ENCODE assay signal across 1 cellular context in the genomic region with DNA sequence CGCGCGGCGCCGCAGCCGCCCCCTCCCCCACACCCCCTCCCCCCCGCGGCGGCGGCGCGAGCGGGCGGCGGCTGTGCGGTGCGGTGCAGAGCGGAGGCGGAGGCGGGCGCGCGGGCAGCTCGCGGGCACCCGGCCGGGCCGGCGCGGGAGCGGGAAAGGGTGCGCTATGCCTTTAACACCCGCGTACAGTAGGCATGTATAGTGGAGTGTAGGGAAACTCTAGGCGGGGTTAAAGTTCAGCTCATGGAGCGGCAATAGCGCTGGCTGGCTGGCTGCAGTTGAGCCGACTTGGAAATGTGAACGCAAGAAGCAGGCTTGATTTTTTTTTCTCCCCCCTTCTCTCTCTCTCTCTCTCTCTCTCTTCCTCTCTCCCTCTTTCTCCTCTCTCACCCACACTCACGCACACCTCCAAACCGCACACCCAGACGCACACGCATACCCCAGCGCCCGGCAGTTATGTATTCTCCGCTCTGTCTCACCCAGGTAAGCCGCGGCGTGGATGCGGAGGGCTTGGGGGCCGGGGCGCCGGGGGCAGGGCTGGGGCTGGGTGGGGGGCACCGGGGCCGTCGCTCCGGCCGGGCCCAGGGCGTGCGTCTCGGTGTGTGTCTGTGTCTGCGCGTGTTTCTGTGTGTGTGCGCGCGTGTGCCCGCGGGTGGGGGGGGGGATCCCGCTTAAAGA.
TF ChIP-seq lines count a peak whose summit lies in the region.

TSS of gene NFIA (plus strand) at position 226 of the 678 bp plus-strand sequence.

TF ChIP-seq in HEK293, 187 proteins besides CTCF, POLR2A, EP300 and RAD21 (continued from another document and continues in another):
- TF ChIP-seq TSHZ1 (tag by site-specific recombination; IDR thresholded peaks at IDR 0.05; ENCODE audit: borderline replicate concordance): no peak
- TF ChIP-seq, protein P1, sequence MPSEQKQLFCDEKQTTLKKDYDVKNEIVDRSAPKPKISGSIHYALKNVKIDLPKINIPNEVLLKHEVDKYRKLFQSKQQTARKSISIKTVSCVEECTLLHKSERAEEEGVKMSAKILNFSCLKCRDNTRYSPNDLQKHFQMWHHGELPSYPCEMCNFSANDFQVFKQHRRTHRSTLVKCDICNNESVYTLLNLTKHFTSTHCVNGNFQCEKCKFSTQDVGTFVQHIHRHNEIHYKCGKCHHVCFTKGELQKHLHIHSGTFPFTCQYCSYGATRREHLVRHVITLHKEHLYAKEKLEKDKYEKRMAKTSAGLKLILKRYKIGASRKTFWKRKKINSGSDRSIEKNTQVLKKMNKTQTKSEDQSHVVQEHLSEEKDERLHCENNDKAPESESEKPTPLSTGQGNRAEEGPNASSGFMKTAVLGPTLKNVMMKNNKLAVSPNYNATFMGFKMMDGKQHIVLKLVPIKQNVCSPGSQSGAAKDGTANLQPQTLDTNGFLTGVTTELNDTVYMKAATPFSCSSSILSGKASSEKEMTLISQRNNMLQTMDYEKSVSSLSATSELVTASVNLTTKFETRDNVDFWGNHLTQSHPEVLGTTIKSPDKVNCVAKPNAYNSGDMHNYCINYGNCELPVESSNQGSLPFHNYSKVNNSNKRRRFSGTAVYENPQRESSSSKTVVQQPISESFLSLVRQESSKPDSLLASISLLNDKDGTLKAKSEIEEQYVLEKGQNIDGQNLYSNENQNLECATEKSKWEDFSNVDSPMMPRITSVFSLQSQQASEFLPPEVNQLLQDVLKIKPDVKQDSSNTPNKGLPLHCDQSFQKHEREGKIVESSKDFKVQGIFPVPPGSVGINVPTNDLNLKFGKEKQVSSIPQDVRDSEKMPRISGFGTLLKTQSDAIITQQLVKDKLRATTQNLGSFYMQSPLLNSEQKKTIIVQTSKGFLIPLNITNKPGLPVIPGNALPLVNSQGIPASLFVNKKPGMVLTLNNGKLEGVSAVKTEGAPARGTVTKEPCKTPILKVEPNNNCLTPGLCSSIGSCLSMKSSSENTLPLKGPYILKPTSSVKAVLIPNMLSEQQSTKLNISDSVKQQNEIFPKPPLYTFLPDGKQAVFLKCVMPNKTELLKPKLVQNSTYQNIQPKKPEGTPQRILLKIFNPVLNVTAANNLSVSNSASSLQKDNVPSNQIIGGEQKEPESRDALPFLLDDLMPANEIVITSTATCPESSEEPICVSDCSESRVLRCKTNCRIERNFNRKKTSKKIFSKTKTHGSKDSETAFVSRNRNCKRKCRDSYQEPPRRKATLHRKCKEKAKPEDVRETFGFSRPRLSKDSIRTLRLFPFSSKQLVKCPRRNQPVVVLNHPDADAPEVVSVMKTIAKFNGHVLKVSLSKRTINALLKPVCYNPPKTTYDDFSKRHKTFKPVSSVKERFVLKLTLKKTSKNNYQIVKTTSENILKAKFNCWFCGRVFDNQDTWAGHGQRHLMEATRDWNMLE (tag by site-specific recombination; conservative IDR thresholded peaks at IDR 0.05; ENCODE audit: low read depth): no peak
- no peak for TF ChIP-seq ZNF169 (tag by site-specific recombination; IDR thresholded peaks at IDR 0.05)
- no peak for TF ChIP-seq ZNF302 (tag by site-specific recombination; IDR thresholded peaks at IDR 0.05; ENCODE audit: low read depth)
- no peak; the same call in 1 of the 2 replicates for TF ChIP-seq ZNF449 (tag by site-specific recombination; IDR thresholded peaks at IDR 0.05)
- TF ChIP-seq GLI2 (tag by site-specific recombination; IDR thresholded peaks at IDR 0.05; ENCODE audit: borderline replicate concordance, low read depth): no peak
- TF ChIP-seq, protein P2, sequence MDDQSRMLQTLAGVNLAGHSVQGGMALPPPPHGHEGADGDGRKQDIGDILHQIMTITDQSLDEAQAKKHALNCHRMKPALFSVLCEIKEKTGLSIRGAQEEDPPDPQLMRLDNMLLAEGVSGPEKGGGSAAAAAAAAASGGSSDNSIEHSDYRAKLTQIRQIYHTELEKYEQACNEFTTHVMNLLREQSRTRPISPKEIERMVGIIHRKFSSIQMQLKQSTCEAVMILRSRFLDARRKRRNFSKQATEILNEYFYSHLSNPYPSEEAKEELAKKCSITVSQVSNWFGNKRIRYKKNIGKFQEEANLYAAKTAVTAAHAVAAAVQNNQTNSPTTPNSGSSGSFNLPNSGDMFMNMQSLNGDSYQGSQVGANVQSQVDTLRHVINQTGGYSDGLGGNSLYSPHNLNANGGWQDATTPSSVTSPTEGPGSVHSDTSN (CRISPR knock-in tag; IDR thresholded peaks at IDR 0.05): no peak
- TF ChIP-seq, protein P3, sequence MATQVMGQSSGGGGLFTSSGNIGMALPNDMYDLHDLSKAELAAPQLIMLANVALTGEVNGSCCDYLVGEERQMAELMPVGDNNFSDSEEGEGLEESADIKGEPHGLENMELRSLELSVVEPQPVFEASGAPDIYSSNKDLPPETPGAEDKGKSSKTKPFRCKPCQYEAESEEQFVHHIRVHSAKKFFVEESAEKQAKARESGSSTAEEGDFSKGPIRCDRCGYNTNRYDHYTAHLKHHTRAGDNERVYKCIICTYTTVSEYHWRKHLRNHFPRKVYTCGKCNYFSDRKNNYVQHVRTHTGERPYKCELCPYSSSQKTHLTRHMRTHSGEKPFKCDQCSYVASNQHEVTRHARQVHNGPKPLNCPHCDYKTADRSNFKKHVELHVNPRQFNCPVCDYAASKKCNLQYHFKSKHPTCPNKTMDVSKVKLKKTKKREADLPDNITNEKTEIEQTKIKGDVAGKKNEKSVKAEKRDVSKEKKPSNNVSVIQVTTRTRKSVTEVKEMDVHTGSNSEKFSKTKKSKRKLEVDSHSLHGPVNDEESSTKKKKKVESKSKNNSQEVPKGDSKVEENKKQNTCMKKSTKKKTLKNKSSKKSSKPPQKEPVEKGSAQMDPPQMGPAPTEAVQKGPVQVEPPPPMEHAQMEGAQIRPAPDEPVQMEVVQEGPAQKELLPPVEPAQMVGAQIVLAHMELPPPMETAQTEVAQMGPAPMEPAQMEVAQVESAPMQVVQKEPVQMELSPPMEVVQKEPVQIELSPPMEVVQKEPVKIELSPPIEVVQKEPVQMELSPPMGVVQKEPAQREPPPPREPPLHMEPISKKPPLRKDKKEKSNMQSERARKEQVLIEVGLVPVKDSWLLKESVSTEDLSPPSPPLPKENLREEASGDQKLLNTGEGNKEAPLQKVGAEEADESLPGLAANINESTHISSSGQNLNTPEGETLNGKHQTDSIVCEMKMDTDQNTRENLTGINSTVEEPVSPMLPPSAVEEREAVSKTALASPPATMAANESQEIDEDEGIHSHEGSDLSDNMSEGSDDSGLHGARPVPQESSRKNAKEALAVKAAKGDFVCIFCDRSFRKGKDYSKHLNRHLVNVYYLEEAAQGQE (tag by site-specific recombination; IDR thresholded peaks at IDR 0.05): peak; percentile 30; the same call in 1 of the 2 replicates
- TF ChIP-seq ZNF248 (tag by site-specific recombination; IDR thresholded peaks at IDR 0.05): no peak
- peak; percentile 78 for TF ChIP-seq KLF16 (tag by site-specific recombination; IDR thresholded peaks at IDR 0.05)
- TF ChIP-seq GLIS1 (tag by site-specific recombination; IDR thresholded peaks at IDR 0.05): no peak
- TF ChIP-seq ZNF121 (tag by site-specific recombination; IDR thresholded peaks at IDR 0.05): no peak
- TF ChIP-seq ZNF146 (tag by site-specific recombination; IDR thresholded peaks at IDR 0.05): no peak
- TF ChIP-seq SP2 (tag by site-specific recombination; IDR thresholded peaks at IDR 0.05): no peak
- no peak for TF ChIP-seq GFI1B (tag by site-specific recombination; IDR thresholded peaks at IDR 0.05)
- TF ChIP-seq ZEB2 (tag by site-specific recombination; IDR thresholded peaks at IDR 0.05): peak; percentile 88
- peak; percentile 61 for TF ChIP-seq EGR2 (tag by site-specific recombination; IDR thresholded peaks at IDR 0.05; ENCODE audit: low read depth)
- TF ChIP-seq ZNF239 (tag by site-specific recombination; IDR thresholded peaks at IDR 0.05): no peak
- no peak for TF ChIP-seq ZNF354C (tag by site-specific recombination; IDR thresholded peaks at IDR 0.05; ENCODE audit: borderline replicate concordance, low read depth)
- TF ChIP-seq ZNF585B (tag by site-specific recombination; IDR thresholded peaks at IDR 0.05): no peak
- TF ChIP-seq MEIS1 (CRISPR knock-in tag; IDR thresholded peaks at IDR 0.05; ENCODE audit: borderline replicate concordance): no peak
- peak; percentile 78 for TF ChIP-seq IKZF3 (tag by site-specific recombination; IDR thresholded peaks at IDR 0.05)
- TF ChIP-seq ZNF624 (tag by site-specific recombination; IDR thresholded peaks at IDR 0.05): no peak
- no peak for TF ChIP-seq ZNF155 (tag by site-specific recombination; IDR thresholded peaks at IDR 0.05)
- TF ChIP-seq ZIC2 (tag by site-specific recombination; IDR thresholded peaks at IDR 0.05): no peak
- no peak for TF ChIP-seq ZNF19 (tag by site-specific recombination; IDR thresholded peaks at IDR 0.05; ENCODE audit: low read depth)
- no peak for TF ChIP-seq SETDB1 (IDR thresholded peaks at IDR 0.05; ENCODE audit: insufficient read length, low read length)
- TF ChIP-seq, protein P4, sequence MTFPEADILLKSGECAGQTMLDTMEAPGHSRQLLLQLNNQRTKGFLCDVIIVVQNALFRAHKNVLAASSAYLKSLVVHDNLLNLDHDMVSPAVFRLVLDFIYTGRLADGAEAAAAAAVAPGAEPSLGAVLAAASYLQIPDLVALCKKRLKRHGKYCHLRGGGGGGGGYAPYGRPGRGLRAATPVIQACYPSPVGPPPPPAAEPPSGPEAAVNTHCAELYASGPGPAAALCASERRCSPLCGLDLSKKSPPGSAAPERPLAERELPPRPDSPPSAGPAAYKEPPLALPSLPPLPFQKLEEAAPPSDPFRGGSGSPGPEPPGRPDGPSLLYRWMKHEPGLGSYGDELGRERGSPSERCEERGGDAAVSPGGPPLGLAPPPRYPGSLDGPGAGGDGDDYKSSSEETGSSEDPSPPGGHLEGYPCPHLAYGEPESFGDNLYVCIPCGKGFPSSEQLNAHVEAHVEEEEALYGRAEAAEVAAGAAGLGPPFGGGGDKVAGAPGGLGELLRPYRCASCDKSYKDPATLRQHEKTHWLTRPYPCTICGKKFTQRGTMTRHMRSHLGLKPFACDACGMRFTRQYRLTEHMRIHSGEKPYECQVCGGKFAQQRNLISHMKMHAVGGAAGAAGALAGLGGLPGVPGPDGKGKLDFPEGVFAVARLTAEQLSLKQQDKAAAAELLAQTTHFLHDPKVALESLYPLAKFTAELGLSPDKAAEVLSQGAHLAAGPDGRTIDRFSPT (tag by site-specific recombination; IDR thresholded peaks at IDR 0.05): no peak
- peak; percentile 85; the same call in 1 of the 2 replicates for TF ChIP-seq ZNF792 (tag by site-specific recombination; IDR thresholded peaks at IDR 0.05)
- TF ChIP-seq ZFP3 (tag by site-specific recombination; IDR thresholded peaks at IDR 0.05; ENCODE audit: low read depth): no peak
- no peak for TF ChIP-seq MYNN (tag by site-specific recombination; IDR thresholded peaks at IDR 0.05; ENCODE audit: borderline replicate concordance)
- no peak for TF ChIP-seq ZNF350 (tag by site-specific recombination; IDR thresholded peaks at IDR 0.05)
- TF ChIP-seq, protein P5, sequence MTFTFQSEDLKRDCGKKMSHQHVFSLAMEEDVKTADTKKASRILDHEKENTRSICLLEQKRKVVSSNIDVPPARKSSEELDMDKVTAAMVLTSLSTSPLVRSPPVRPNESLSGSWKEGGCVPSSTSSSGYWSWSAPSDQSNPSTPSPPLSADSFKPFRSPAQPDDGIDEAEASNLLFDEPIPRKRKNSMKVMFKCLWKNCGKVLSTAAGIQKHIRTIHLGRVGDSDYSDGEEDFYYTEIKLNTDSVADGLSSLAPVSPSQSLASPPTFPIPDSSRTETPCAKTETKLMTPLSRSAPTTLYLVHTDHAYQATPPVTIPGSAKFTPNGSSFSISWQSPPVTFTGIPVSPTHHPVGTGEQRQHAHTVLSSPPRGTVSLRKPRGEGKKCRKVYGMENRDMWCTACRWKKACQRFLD (tag by site-specific recombination; IDR thresholded peaks at IDR 0.05): no peak
- TF ChIP-seq ZNF549 (tag by site-specific recombination; IDR thresholded peaks at IDR 0.05): no peak
- TF ChIP-seq ZNF658 (tag by site-specific recombination; IDR thresholded peaks at IDR 0.05): no peak
